29 cellular contexts compared by ENCODE assay signal in the genomic region with DNA sequence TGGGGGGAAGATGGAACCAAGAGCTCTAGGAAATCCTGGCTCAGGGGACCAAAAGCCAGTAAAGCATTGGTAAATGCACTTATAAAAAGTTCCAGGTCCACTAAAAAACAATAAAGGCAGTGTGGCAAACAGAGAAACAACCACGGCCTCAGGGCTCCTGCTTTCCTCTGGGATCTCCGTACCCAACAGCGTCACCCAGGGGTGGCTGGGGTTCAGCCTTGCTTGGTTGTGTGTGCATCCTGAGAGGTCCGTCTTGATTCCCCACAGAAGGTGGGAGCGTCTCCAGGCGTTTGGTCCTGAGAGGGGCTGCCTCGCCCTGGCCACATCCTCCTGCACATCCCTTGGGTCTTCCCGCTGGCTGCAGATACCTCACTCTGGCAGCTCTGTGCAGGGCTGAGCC.
A peak's percentile ranks its signal among the peaks of the same experiment; 100 is the strongest.
DNase-seq lines count a peak whose midpoint lies in the region; TF ChIP-seq lines count a peak whose summit lies in the region.
"Had no signal": no experiment of that assay in that cellular context is flagged by ENCODE, and none has a peak within 500 bp of the region (broad histone marks: within the 10 kb centered on the region; RNA-seq: fewer than 3 reads in every experiment).

No MANE protein-coding gene starts in this region.

- no peak for TF ChIP-seq POLR2A in esophagus muscularis mucosa (IDR thresholded peaks at IDR 0.05; ENCODE audit: low read depth)

- H2AFZ ChIP-seq in neuronal stem cell (ENCODE audit: low read length), result no peak overlapping the region

- no peaks in the 10 kb centered on the region for H3K9me3 ChIP-seq in esophagus muscularis mucosa
- H3K9me3 ChIP-seq in neuronal stem cell (replicated peaks in 1 of 2; ENCODE audit: control insufficient read depth in 2 of 2, insufficient read depth in 1 of 2, low read depth in 1 of 2, low read length in 2 of 2), result no peaks in the 10 kb centered on the region
- H3K9me3 ChIP-seq: A549, BE2C, BLaER1, Caco-2 had no signal

- H3K9ac ChIP-seq in neuronal stem cell (ENCODE audit: low read depth, low read length, poor library complexity), result no peak overlapping the region
- H3K9ac ChIP-seq: BLaER1; BLaER1 treated with 17β-estradiol and CSF1 and Interleukin-3, amounts not matched to agents 10 nM and 100 nM had no signal

- H4K91ac ChIP-seq in neuronal stem cell (ENCODE audit: low read depth, low read length, poor library complexity), result no peak overlapping the region

- intact Hi-C loops in esophagus muscularis mucosa (cut with DNase I), result no loop called here

- no peak overlapping the region for H2AK5ac ChIP-seq in neuronal stem cell (ENCODE audit: low read depth, low read length)

- H3K4me3 ChIP-seq in esophagus muscularis mucosa, result no peak overlapping the region
- H3K4me3 ChIP-seq in neuronal stem cell (ENCODE audit: low read length in 2 of 2), result no peak overlapping the region
- H3K4me3 ChIP-seq: A549; BLaER1; BLaER1 treated with 17β-estradiol and CSF1 and Interleukin-3, amounts not matched to agents 10 nM and 100 nM had no signal

- H2BK15ac ChIP-seq in neuronal stem cell (ENCODE audit: low read length), result no peak overlapping the region

- H3K27me3 ChIP-seq in esophagus muscularis mucosa (no peaks in the 10 kb centered on the region), neuronal stem cell (ENCODE audit: control insufficient read depth in 3 of 3, insufficient read depth in 3 of 3, low read depth in 1 of 3, low read length in 3 of 3) (no peaks in the 10 kb centered on the region)
- H3K27me3 ChIP-seq: BE2C; BLaER1; BLaER1 treated with 17β-estradiol and CSF1 and Interleukin-3, amounts not matched to agents 10 nM and 100 nM had no signal

- DNase-seq in esophagus muscularis mucosa (ENCODE audit: extremely low spot score) (peak; percentile 90), neuronal stem cell (ENCODE audit: low spot score) (no peak), dermis blood vessel endothelial cell (no peak), SIG-M5 treated with dmso at 0.1 percent for 504 hours (lab: John Stamatoyannopoulos, UW; ENCODE audit: unreplicated experiment) (no peak)
- DNase-seq: 8988T; ACHN; AML-193; BE2C; C1 segment of cervical spinal cord; Caco-2; Calu3; CD4-positive, alpha-beta memory T cell; CD4-positive, alpha-beta T cell; CD4-positive, CD25-positive, alpha-beta regulatory T cell; CD8-positive, alpha-beta memory T cell; CD8-positive, alpha-beta T cell; COR-L47; DMS 273 treated with DMSO at 0.1 percent for 48 hours; DMS153; DMS53; DMS79; DMS79 treated with DMSO at 0.1 percent for 48 hours; DND-41; EL had no signal

- H3K36me3 ChIP-seq in esophagus muscularis mucosa (no peaks in the 10 kb centered on the region), neuronal stem cell (replicated peaks in 1 of 2; ENCODE audit: control insufficient read depth in 2 of 2, insufficient read depth in 2 of 2, low read length in 2 of 2) (no peaks in the 10 kb centered on the region)
- H3K36me3 ChIP-seq: BE2C; BLaER1; BLaER1 treated with 17β-estradiol and CSF1 and Interleukin-3, amounts not matched to agents 10 nM and 100 nM had no signal

- H4K8ac ChIP-seq in neuronal stem cell (ENCODE audit: low read depth, low read length), result peak overlapping the region; percentile 73

- H3K4me2 ChIP-seq in neuronal stem cell (ENCODE audit: insufficient read depth, low read length, poor library complexity, severe bottlenecking), result no peak overlapping the region
- H3K4me2 ChIP-seq: A549; BLaER1; BLaER1 treated with 17β-estradiol and CSF1 and Interleukin-3, amounts not matched to agents 10 nM and 100 nM had no signal

- no peak overlapping the region for H2BK5ac ChIP-seq in neuronal stem cell (ENCODE audit: low read length)

- no peak overlapping the region for H2BK12ac ChIP-seq in neuronal stem cell (ENCODE audit: low read length)

- H3K18ac ChIP-seq in neuronal stem cell (ENCODE audit: low read length), result no peak overlapping the region

- no peak overlapping the region for H2BK120ac ChIP-seq in neuronal stem cell (ENCODE audit: low read depth, low read length)

- no peak overlapping the region for H3K4ac ChIP-seq in neuronal stem cell (ENCODE audit: low read length)

- H3K79me1 ChIP-seq in neuronal stem cell (ENCODE audit: low read depth, low read length), result no peaks in the 10 kb centered on the region

- no peak for TF ChIP-seq CTCF in esophagus muscularis mucosa (IDR thresholded peaks at IDR 0.05)

- no peak overlapping the region for H3K23ac ChIP-seq in neuronal stem cell (ENCODE audit: low read depth, low read length, poor library complexity)

- H3K4me1 ChIP-seq in esophagus muscularis mucosa (peaks cover 0 to 14% (median 7%) of the 10 kb centered on the region in 4 donors), neuronal stem cell (ENCODE audit: control insufficient read depth in 2 of 2, insufficient read depth in 1 of 2, low read depth in 1 of 2, low read length in 2 of 2) (no peaks in the 10 kb centered on the region)
- H3K4me1 ChIP-seq: A549; BE2C; BLaER1; BLaER1 treated with 17β-estradiol and CSF1 and Interleukin-3, amounts not matched to agents 10 nM and 100 nM had no signal

- no peak for TF ChIP-seq EP300 in esophagus muscularis mucosa (IDR thresholded peaks at IDR 0.05)

- WGBS in esophagus muscularis mucosa, result 73% methylated on average over 8 of the region's 8 CpGs
- WGBS in neuronal stem cell (ENCODE audit: extremely low coverage in 2 of 2, insufficient read length in 2 of 2, insufficient replicate concordance in 1 of 2), 2 donors, result no CpG with 5 or more reads among the region's 8 CpGs

- no peak overlapping the region for H3K14ac ChIP-seq in neuronal stem cell (ENCODE audit: low read length)

- no peak overlapping the region for H3K27ac ChIP-seq in esophagus muscularis mucosa (replicated peaks in 1 of 4)
- H3K27ac ChIP-seq in neuronal stem cell (replicated peaks; ENCODE audit: low read length), result no peak overlapping the region
- H3K27ac ChIP-seq: 22Rv1; A549; BLaER1; BLaER1 treated with 17β-estradiol and CSF1 and Interleukin-3, amounts not matched to agents 10 nM and 100 nM; C4-2B had no signal
